Comparison of ENCODE assay signal across 19 cellular contexts in the genomic region with DNA sequence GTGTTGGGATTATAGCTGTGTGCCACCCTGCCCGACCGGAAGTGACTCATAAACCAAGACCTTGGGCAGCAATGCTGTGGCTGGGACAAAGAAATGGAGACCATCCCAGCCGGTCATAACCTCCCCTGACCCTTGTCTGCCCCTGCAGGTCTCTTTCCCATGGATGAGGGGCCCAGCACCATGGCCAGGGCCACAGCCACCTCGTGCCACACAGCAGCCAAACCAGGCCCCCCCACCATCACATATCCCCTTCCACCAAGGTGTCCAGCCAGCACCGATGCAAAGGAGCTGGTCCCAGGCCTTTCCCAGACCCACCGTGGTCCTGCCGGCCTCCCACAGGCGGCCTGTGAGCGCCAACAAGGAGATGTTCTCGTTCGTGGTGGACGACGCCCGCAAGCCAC. TPM values are rescaled to one million over a fixed set of nuclear protein-coding genes. Genes with fewer than 3 reads are reported as not detected.
"Had no signal": no experiment of that assay in that cellular context is flagged by ENCODE, and none has a peak within 500 bp of the region (broad histone marks: within the 10 kb centered on the region; RNA-seq: fewer than 3 reads in every experiment).

No MANE protein-coding gene starts in this region.

- H3K4me3 Mint-ChIP-seq: activated CD8-positive, alpha-beta T cell treated with anti-CD3 and anti-CD28 coated beads for 36 hours; activated naive CD4-positive, alpha-beta T cell treated with anti-CD3 and anti-CD28 coated beads for 36 hours; activated T-cell treated with anti-CD3 and anti-CD28 coated beads, Interleukin-2, amount 50 U/mL, for 4 hours had no signal

- H3K27ac Mint-ChIP-seq: activated naive CD4-positive, alpha-beta T cell treated with anti-CD3 and anti-CD28 coated beads for 36 hours had no signal

- H3K4me3 ChIP-seq: body of pancreas, lung, tibial artery, vagina had no signal

- H3K27ac ChIP-seq: body of pancreas, foreskin keratinocyte, tibial artery, vagina had no signal

- H3K36me3 ChIP-seq: tibial artery, vagina had no signal

- H3K4me1 ChIP-seq: tibial artery, vagina had no signal

- DNase-seq: activated CD4-positive, alpha-beta T cell treated with anti-CD3 and anti-CD28 coated beads for 48 hours; activated CD4-positive, CD25-positive, alpha-beta regulatory T cell; activated CD8-positive, alpha-beta memory T cell treated with anti-CD3 and anti-CD28 coated beads, Interleukin-2, amount 50 U/mL, for 4 hours; activated CD8-positive, alpha-beta T cell treated with anti-CD3 and anti-CD28 coated beads for 36 hours; activated naive CD4-positive, alpha-beta T cell treated with anti-CD3 and anti-CD28 coated beads for 36 hours; activated T-cell treated with anti-CD3 and anti-CD28 coated beads, Interleukin-2, amount 50 U/mL, for 4 hours; body of pancreas; caudate nucleus; foreskin keratinocyte; glutamatergic neuron; hippocampal formation; islet precursor cell; stimulated activated CD4-positive, alpha-beta T cell treated with anti-CD3 and anti-CD28 coated beads, Interleukin-2, amount 100 ng/mL, for 24 hours; stimulated activated naive CD8-positive, alpha-beta T cell treated with anti-CD3 and anti-CD28 coated beads, Interleukin-15, Interleukin-2, amounts not matched to agents 100 U/mL and 50 U/mL, for 24 hours; substantia nigra; tibial artery had no signal

- H3K27me3 ChIP-seq: body of pancreas, foreskin keratinocyte, tibial artery, vagina had no signal

- H3K9me3 ChIP-seq: body of pancreas, tibial artery, vagina had no signal

- ATAC-seq: activated CD8-positive, alpha-beta T cell treated with anti-CD3 and anti-CD28 coated beads for 36 hours; activated T-cell treated with anti-CD3 and anti-CD28 coated beads, Interleukin-2, amount 50 U/mL, for 4 hours; body of pancreas; foreskin keratinocyte; left lobe of liver; stimulated activated naive CD8-positive, alpha-beta T cell treated with anti-CD3 and anti-CD28 coated beads, Interleukin-15, Interleukin-2, amounts not matched to agents 100 U/mL and 50 U/mL, for 24 hours had no signal

RNA-seq across cellular contexts. Expression of a gene that starts 42.2 kb away (rescaled TPM):
- total RNA-seq: left lobe of liver, vagina had no signal
